Comparison of ENCODE assay signal across 8 cellular contexts in genomic region chr7:92245487-92246362, GRCh38. TPM values are rescaled to one million over a fixed set of nuclear protein-coding genes. Genes with fewer than 3 reads are reported as not detected.
DNase-seq lines count a peak whose midpoint lies in the region; ATAC-seq, FAIRE-seq and TF ChIP-seq lines count a peak whose summit lies in the region.

Gene ANKIB1 (plus strand): TSS chr7:92245974. CDS start chr7:92294979, 49,005 bp downstream.
Gene KRIT1 (minus strand): TSS chr7:92245914. CDS start chr7:92242135, 3,779 bp downstream.

- peak within 1 kb of the TSS; percentile 46 to 99 (median 86) for H3K4me3 ChIP-seq in adrenal gland
- peak within 1 kb of the TSS; percentile 66 to 91 (median 84) for H3K4me3 ChIP-seq in heart right ventricle
- peak within 1 kb of the TSS; percentile 96 for H3K4me3 ChIP-seq in urinary bladder (ENCODE audit: low read depth, low read length)

- 0% methylated on average over 14 to 69 of the region's 72 CpGs for WGBS in adrenal gland, 4 donors
- 1% methylated on average over 60 to 65 of the region's 72 CpGs for WGBS in heart right ventricle, 2 donors
- under 1% methylated on average over 72 of the region's 72 CpGs for WGBS in urinary bladder

- H3K9me3 ChIP-seq in adrenal gland (replicated peaks in 1 of 3) (no peaks in the 10 kb centered on the region), heart right ventricle (no peaks in the 10 kb centered on the region)

- intact Hi-C loops in adrenal gland (cut with DNase I): no loop called here
- intact Hi-C loops in heart right ventricle (cut with DNase I): loop anchor here in 6 of 10 donors (2.0 to 10.0 kb wide), 5 partner anchors 129 to 202 kb away; partner anchors contain the start of gene GATAD1 (in 6 of the 6)

- H3K27ac ChIP-seq in adrenal gland (peak within 1 kb of the TSS; percentile 34 to 95 (median 90)), heart right ventricle (peak within 1 kb of the TSS; percentile 55 to 96 (median 89)), urinary bladder (ENCODE audit: low read depth) (peak within 1 kb of the TSS; percentile 96)

- H3K27me3 ChIP-seq in adrenal gland: no peaks in the 10 kb centered on the region
- no peaks in the 10 kb centered on the region for H3K27me3 ChIP-seq in heart right ventricle

- H3K27me3 Mint-ChIP-seq in T-cell (no peaks in the 10 kb centered on the region), progenitor cell of endocrine pancreas (no peaks in the 10 kb centered on the region)

- H3K4me1 ChIP-seq in adrenal gland (replicated peaks in 1 of 2) (peaks cover 17 to 43% of the 10 kb centered on the region in 2 donors), heart right ventricle (peaks cover 2 to 43% (median 36%) of the 10 kb centered on the region in 9 donors), urinary bladder (ENCODE audit: insufficient read depth) (no peaks in the 10 kb centered on the region)

- peaks cover 45 to 55% (median 54%) of the 10 kb centered on the region in 3 donors for H3K4me1 Mint-ChIP-seq in T-cell
- peaks cover 36% of the 10 kb centered on the region for H3K4me1 Mint-ChIP-seq in progenitor cell of endocrine pancreas (ENCODE audit: low read depth)

- DNase-seq in GM12891 (ENCODE audit: insufficient read length, low spot score) (peak; percentile 67), NCI-H1436 treated with DMSO at 0.1 percent for 48 hours (lab: John Stamatoyannopoulos, UW) (peak; percentile 33), T-cell (peak; percentile 71 to 92 (median 84)), adrenal gland (peak; percentile 84 to 95 (median 89)), heart right ventricle (peak; percentile 87 to 91), progenitor cell of endocrine pancreas (ENCODE audit: low spot score, unreplicated experiment) (peak; percentile 80)

- H3K4me3 Mint-ChIP-seq in T-cell (peak within 1 kb of the TSS; percentile 95 to 99 (median 99)), progenitor cell of endocrine pancreas (ENCODE audit: low read depth) (peak within 1 kb of the TSS; percentile 98)

- H3K27ac Mint-ChIP-seq in T-cell (peak within 1 kb of the TSS; percentile 98), progenitor cell of endocrine pancreas (peak within 1 kb of the TSS; percentile 100)

- CTCF ChIA-PET in T-cell (lab: Charles Lee): interaction anchor here in 1 of 2 donors (0.6 to 3.0 kb wide), 9 partner anchors 10 to 590 kb away, joined by 3 to 31 read pairs (median 3); partner anchors contain the start of genes CDK6, GATAD1, LRRD1 and PEX1

- ATAC-seq in HG02840 (IDR thresholded peaks at IDR 0.05; ENCODE audit: low FRiP score, unreplicated experiment): peak; percentile 80
- peak; percentile 82 to 87 (median 86) for ATAC-seq in T-cell (replicated peaks in 1 of 4)
- peak; percentile 95 to 97 (median 95) for ATAC-seq in heart right ventricle

- peak in 4 of 6 experiments; percentile 16 to 34 (median 27) for TF ChIP-seq CTCF in adrenal gland (IDR thresholded peaks at IDR 0.05)
- peak in 6 of 9 donors; percentile 11 to 54 (median 36) for TF ChIP-seq CTCF in heart right ventricle (IDR thresholded peaks at IDR 0.05)
- TF ChIP-seq CTCF in progenitor cell of endocrine pancreas (IDR thresholded peaks at IDR 0.05; ENCODE audit: unreplicated experiment): no peak

- H3K9me3 Mint-ChIP-seq in T-cell (no peaks in the 10 kb centered on the region), progenitor cell of endocrine pancreas (ENCODE audit: low read depth) (no peaks in the 10 kb centered on the region)

- peaks cover 0 to 8% of the 10 kb centered on the region in 2 donors for H3K36me3 ChIP-seq in adrenal gland (replicated peaks in 1 of 2)
- peaks cover 0 to 21% (median 2%) of the 10 kb centered on the region in 9 donors for H3K36me3 ChIP-seq in heart right ventricle
- H3K36me3 ChIP-seq in urinary bladder (ENCODE audit: insufficient read depth): no peaks in the 10 kb centered on the region

- TF ChIP-seq POLR2A in GM12891 (IDR thresholded peaks at IDR 0.05; ENCODE audit: low read depth, low read length) (peak; percentile 74), adrenal gland (IDR thresholded peaks at IDR 0.05) (peak; percentile 34 to 72)

- H3K36me3 Mint-ChIP-seq in T-cell (peaks cover 4% of the 10 kb centered on the region), progenitor cell of endocrine pancreas (ENCODE audit: insufficient read depth) (peaks cover 2% of the 10 kb centered on the region)

- FAIRE-seq in GM12891 (lab: Jason Lieb, UNC): peak; percentile 94

- POLR2A ChIA-PET in T-cell (lab: Charles Lee): interaction anchor here (0.6 to 1.6 kb wide), 9 partner anchors 9 to 871 kb away, joined by 3 to 5 read pairs (median 3); partner anchors contain the start of genes PEX1 (in 1 of the 2) and RBM48 (in 1 of the 2)

TF ChIP-seq in GM12891, 5 proteins besides CTCF, POLR2A, EP300 and RAD21:
- TF ChIP-seq POLR2AphosphoS5 (IDR thresholded peaks at IDR 0.05; ENCODE audit: low read depth, low read length) (peak; percentile 85), PAX5 (IDR thresholded peaks at IDR 0.05; ENCODE audit: insufficient read depth, low read length, severe bottlenecking) (no peak), TAF1 (IDR thresholded peaks at IDR 0.05; ENCODE audit: low read depth, low read length) (peak; percentile 63; the same call in 1 of the 2 replicates), POU2F2 (IDR thresholded peaks at IDR 0.05; ENCODE audit: low read depth, low read length) (peak; percentile 61; the same call in 1 of the 2 replicates), SPI1 (IDR thresholded peaks at IDR 0.05; ENCODE audit: low read depth, low read length) (0 out of 2 replicates have a peak, but pooled peaks have one; percentile 0)
TF ChIP-seq in GM12891: peak in this region for 4.

RNA-seq across cellular contexts. Expression of gene ANKIB1, which starts in this region (rescaled TPM):
- 18.5 TPM for polyA plus RNA-seq in GM12891 (2012; ENCODE audit: low read depth, missing spikeins)
- total RNA-seq in T-cell (10 to 100 TPM; 59.8 to 86.0 (median 62.5) TPM), adrenal gland (10 to 100 TPM; 27.7 to 57.0 (median 47.6) TPM), heart right ventricle (10 to 100 TPM; 28.7 to 71.0 (median 45.7) TPM), progenitor cell of endocrine pancreas (58.1 and 66.1 TPM in 2 replicates), urinary bladder (70.1 TPM)
- polyA plus RNA-seq in adrenal gland (10 to 100 TPM; 10.3 to 45.7 (median 15.6) TPM), heart right ventricle (10 to 100 TPM in 1 of 2 donors, 1 to 10 TPM in 1; 5.5 to 11.2 TPM), urinary bladder (15.2 TPM)

RNA-seq across cellular contexts. Expression of gene KRIT1, which starts in this region (rescaled TPM):
- 14.3 TPM for polyA plus RNA-seq in GM12891 (2012; ENCODE audit: low read depth, missing spikeins)
- total RNA-seq in T-cell (10 to 100 TPM; 44.8 to 65.6 (median 48.9) TPM), adrenal gland (100 to 1,000 TPM in 1 of 8 donors, 10 to 100 TPM in 7; 25.5 to 119 (median 43.8) TPM), heart right ventricle (10 to 100 TPM; 21.9 to 40.8 (median 32.1) TPM), progenitor cell of endocrine pancreas (49.0 and 51.6 TPM in 2 replicates), urinary bladder (118 TPM)
- polyA plus RNA-seq in adrenal gland (10 to 100 TPM; 25.2 to 37.5 (median 37.4) TPM), heart right ventricle (10 to 100 TPM; 12.0 to 18.6 TPM), urinary bladder (29.8 TPM)

Comparison
In these comparisons a context has a peak if more than half of its experiments do, and no peak if none do; other contexts are left out.
1. Peak in every context shown above with its lines: DNase-seq, ATAC-seq, H3K4me3 ChIP-seq and H3K27ac ChIP-seq.
2. DNase-seq: peak in every context shown above with its lines; median percentile 89 in adrenal gland; 89 in heart right ventricle; 84 in T-cell; 80 in progenitor cell of endocrine pancreas; 67 in GM12891; 33 in NCI-H1436 treated with DMSO at 0.1 percent for 48 hours.
3. intact Hi-C loops: an anchor here in heart right ventricle (2.0 to 10.0 kb wide); none called in adrenal gland.